In genomic region chr17:19248149-19248922, GRCh38 we compare ENCODE assay signal across 10 cellular contexts. TPM values are rescaled to one million over a fixed set of nuclear protein-coding genes. Genes with fewer than 3 reads are reported as not detected.
DNase-seq lines count a peak whose midpoint lies in the region; ATAC-seq and TF ChIP-seq lines count a peak whose summit lies in the region.
"Had no signal": no experiment of that assay in that cellular context is flagged by ENCODE, and none has a peak within 500 bp of the region (broad histone marks: within the 10 kb centered on the region; RNA-seq: fewer than 3 reads in every experiment).

No MANE protein-coding gene starts in this region.

- H3K27me3 ChIP-seq in lung (ENCODE audit: control insufficient read depth, insufficient read depth) (no peaks in the 10 kb centered on the region), tibial artery (no peaks in the 10 kb centered on the region)

- H3K27ac ChIP-seq in caudate nucleus (ENCODE audit: low read depth, low read length), result peak overlapping the region; percentile 79
- peak overlapping the region; percentile 55 to 77 for H3K27ac ChIP-seq in lung (ENCODE audit: low read depth in 1 of 2, low read length in 1 of 2)
- peak overlapping the region; percentile 63 to 73 for H3K27ac ChIP-seq in tibial artery

- DNase-seq in NOMO-1 treated with DMSO at 0.1 percent for 48 hours (lab: John Stamatoyannopoulos, UW; ENCODE audit: unreplicated experiment), result peak; percentile 30
- DNase-seq in caudate nucleus (lab: John Stamatoyannopoulos, UW), result peak in 1 of 61 donors; percentile 77
- DNase-seq in lung (ENCODE audit: low spot score), result no peak
- DNase-seq in tibial artery, result no peak
- no peak for DNase-seq in DMS79 (lab: John Stamatoyannopoulos, UW)
- no peak for DNase-seq in activated gamma-delta T cell (lab: John Stamatoyannopoulos, UW)
- DNase-seq: activated T-cell treated with anti-CD3 and anti-CD28 coated beads for 4 hours; stimulated activated CD4-positive, alpha-beta T cell treated with anti-CD3 and anti-CD28 coated beads, Interleukin-12 subunit alpha, Interleukin-12 subunit beta, amount 100 ng/mL, for 4 hours; stimulated activated naive CD4-positive, alpha-beta T cell had no signal

- no peak for TF ChIP-seq CTCF in lung (IDR thresholded peaks at IDR 0.05; ENCODE audit: control extremely low read depth, extremely low read depth)
- no peak for TF ChIP-seq CTCF in tibial artery (IDR thresholded peaks at IDR 0.05)

- H3K9me3 ChIP-seq in lung (ENCODE audit: control insufficient read depth in 2 of 2, insufficient read depth in 1 of 2, low read length in 1 of 2), result no peaks in the 10 kb centered on the region
- H3K9me3 ChIP-seq in tibial artery, result no peaks in the 10 kb centered on the region

- H3K4me3 ChIP-seq in lung (no peak overlapping the region), tibial artery (no peak overlapping the region)

- H3K4me1 ChIP-seq in lung (ENCODE audit: control insufficient read depth in 2 of 2, insufficient read depth in 2 of 2, low read length in 2 of 2) (peaks cover 22 to 32% of the 10 kb centered on the region in 2 donors), tibial artery (peaks cover 0 to 75% (median 45%) of the 10 kb centered on the region in 4 donors)

- H3K36me3 ChIP-seq in lung (ENCODE audit: control insufficient read depth in 2 of 2, insufficient read depth in 2 of 2, low read length in 2 of 2) (no peaks in the 10 kb centered on the region), tibial artery (no peaks in the 10 kb centered on the region)

- ATAC-seq in lung (ENCODE audit: insufficient read depth, low FRiP score) (no peak), GM18502 (IDR thresholded peaks at IDR 0.05; ENCODE audit: poor library complexity, unreplicated experiment) (no peak)

- 55 to 63% methylated on average over 4 of the region's 4 CpGs for WGBS in lung, 2 donors

- intact Hi-C loops in tibial artery (cut with DNase I; ENCODE audit: low total_unique reads), result no loop called here

RNA-seq across cellular contexts. Expression of gene EPN2, which starts 11.2 kb away (rescaled TPM):
- total RNA-seq in lung, result 10 to 100 TPM; 51.0 to 73.7 TPM
- 10 to 100 TPM; 16.7 to 23.8 TPM for polyA plus RNA-seq in lung
